ENCODE assay signal across 1 cellular context in genomic region chr1:145961425-145962156, GRCh38.
TF ChIP-seq lines count a peak whose summit lies in the region.

No MANE protein-coding gene starts in this region.

TF ChIP-seq in H1, 55 proteins besides CTCF, POLR2A, EP300 and RAD21:
- TF ChIP-seq YY1 (IDR thresholded peaks at IDR 0.05; ENCODE audit: low read depth, low read length) (no peak), E2F6 (IDR thresholded peaks at IDR 0.05) (peak; percentile 34), RBBP5 (IDR thresholded peaks at IDR 0.05; ENCODE audit: borderline replicate concordance, low read depth, low read length) (peak; percentile 38; the same call in 1 of the 2 replicates), CREB1 (IDR thresholded peaks at IDR 0.05) (no peak), EZH2 (IDR thresholded peaks at IDR 0.05; ENCODE audit: low read depth, low read length, severe bottlenecking) (peak; percentile 68), EGR1 (IDR thresholded peaks at IDR 0.05; ENCODE audit: borderline replicate concordance, low read depth, low read length) (no peak), CTBP2 (IDR thresholded peaks at IDR 0.05; ENCODE audit: borderline replicate concordance, insufficient read depth, insufficient read length, low read length) (peak; percentile 71), RNF2 (IDR thresholded peaks at IDR 0.05; ENCODE audit: borderline replicate concordance, low read depth, low read length, missing control alignments, poor library complexity, severe bottlenecking) (peak; percentile 25), SP4 (IDR thresholded peaks at IDR 0.05; ENCODE audit: low read length) (no peak), MAX (IDR thresholded peaks at IDR 0.05) (0 out of 2 replicates have a peak, but pooled peaks have one; percentile 20), SUZ12 (IDR thresholded peaks at IDR 0.05; ENCODE audit: low read length) (peak; percentile 85)
